In genomic region chr12:55355333-55355732, GRCh38 we compare ENCODE assay signal across 20 cellular contexts. TPM values are rescaled to one million over a fixed set of nuclear protein-coding genes. Genes with fewer than 3 reads are reported as not detected.
"Had no signal": no experiment of that assay in that cellular context is flagged by ENCODE, and none has a peak within 500 bp of the region (broad histone marks: within the 10 kb centered on the region; RNA-seq: fewer than 3 reads in every experiment).

No MANE protein-coding gene starts in this region.

RNA-seq across cellular contexts. Expression of gene OR6C75, which starts 7.4 kb away (rescaled TPM):
- total RNA-seq: naive thymus-derived CD8-positive, alpha-beta T cell; natural killer cell treated with Interleukin-12 subunit alpha and Interleukin-12 subunit beta and Interleukin-15 and Interleukin-18, amount 100 ng/mL, for 72 hours; omental fat pad; osteocyte; pancreas; posterior vena cava; prostate gland; pulmonary artery endothelial cell; right atrium auricular region; sciatic nerve; smooth muscle cell; spleen; suprapubic skin; transverse colon; upper lobe of right lung; urinary bladder; uterus had no signal
- polyA plus RNA-seq: naive thymus-derived CD8-positive, alpha-beta T cell; neural cell; pancreas; smooth muscle cell; spleen; thymus; urinary bladder had no signal

RNA-seq across cellular contexts. Expression of gene OR6C3, which starts 24.8 kb away (rescaled TPM):
- total RNA-seq: naive thymus-derived CD8-positive, alpha-beta T cell; natural killer cell treated with Interleukin-12 subunit alpha and Interleukin-12 subunit beta and Interleukin-15 and Interleukin-18, amount 100 ng/mL, for 72 hours; omental fat pad; osteocyte; pancreas; posterior vena cava; prostate gland; pulmonary artery endothelial cell; right atrium auricular region; sciatic nerve; smooth muscle cell; spleen; suprapubic skin; transverse colon; upper lobe of right lung; urinary bladder; uterus had no signal
- polyA plus RNA-seq: naive thymus-derived CD8-positive, alpha-beta T cell; neural cell; pancreas; smooth muscle cell; spleen; thymus; urinary bladder had no signal

RNA-seq across cellular contexts. Expression of gene OR6C1, which starts 41.2 kb away (rescaled TPM):
- total RNA-seq: naive thymus-derived CD8-positive, alpha-beta T cell; natural killer cell treated with Interleukin-12 subunit alpha and Interleukin-12 subunit beta and Interleukin-15 and Interleukin-18, amount 100 ng/mL, for 72 hours; omental fat pad; osteocyte; pancreas; posterior vena cava; prostate gland; pulmonary artery endothelial cell; right atrium auricular region; sciatic nerve; smooth muscle cell; spleen; suprapubic skin; testis; transverse colon; upper lobe of right lung; urinary bladder; uterus had no signal
- polyA plus RNA-seq: naive thymus-derived CD8-positive, alpha-beta T cell; neural cell; pancreas; smooth muscle cell; spleen; thymus; urinary bladder had no signal

RNA-seq across cellular contexts. Expression of gene OR6C65, which starts 45.0 kb away (rescaled TPM):
- total RNA-seq: naive thymus-derived CD8-positive, alpha-beta T cell; natural killer cell treated with Interleukin-12 subunit alpha and Interleukin-12 subunit beta and Interleukin-15 and Interleukin-18, amount 100 ng/mL, for 72 hours; omental fat pad; osteocyte; pancreas; posterior vena cava; prostate gland; pulmonary artery endothelial cell; right atrium auricular region; sciatic nerve; smooth muscle cell; spleen; suprapubic skin; testis; transverse colon; upper lobe of right lung; urinary bladder; uterus had no signal
- polyA plus RNA-seq: naive thymus-derived CD8-positive, alpha-beta T cell; neural cell; pancreas; smooth muscle cell; spleen; urinary bladder had no signal

RNA-seq across cellular contexts. Expression of gene OR6C6, which starts 59.0 kb away (rescaled TPM):
- total RNA-seq: naive thymus-derived CD8-positive, alpha-beta T cell; natural killer cell treated with Interleukin-12 subunit alpha and Interleukin-12 subunit beta and Interleukin-15 and Interleukin-18, amount 100 ng/mL, for 72 hours; omental fat pad; osteocyte; pancreas; posterior vena cava; prostate gland; pulmonary artery endothelial cell; right atrium auricular region; sciatic nerve; smooth muscle cell; spleen; suprapubic skin; testis; transverse colon; upper lobe of right lung; urinary bladder; uterus had no signal
- polyA plus RNA-seq: naive thymus-derived CD8-positive, alpha-beta T cell; neural cell; pancreas; smooth muscle cell; spleen; thymus; urinary bladder had no signal
